31 cellular contexts compared by ENCODE assay signal in genomic region chr5:26519245-26519644, GRCh38.
"Had no signal": no experiment of that assay in that cellular context is flagged by ENCODE, and none has a peak within 500 bp of the region (broad histone marks: within the 10 kb centered on the region; RNA-seq: fewer than 3 reads in every experiment).

No MANE protein-coding gene starts in this region.

- H3K9me3 Mint-ChIP-seq: type B pancreatic cell had no signal

- DNase-seq: naive thymus-derived CD8-positive, alpha-beta T cell; occipital lobe; ovary; posterior cingulate gyrus; psoas muscle; right cardiac atrium; spleen; stimulated activated CD4-positive, alpha-beta T cell treated with anti-CD3 and anti-CD28 coated beads, Interleukin-12 subunit alpha, Interleukin-12 subunit beta, amount 100 ng/mL, for 4 hours; stimulated activated CD4-positive, alpha-beta T cell treated with anti-CD3 and anti-CD28 coated beads, Interleukin-1b, Interleukin-23, amount 100 ng/mL, for 48 hours; stimulated activated CD4-positive, alpha-beta T cell treated with anti-CD3 and anti-CD28 coated beads, Interleukin-4, amount 100 ng/mL, for 1 hour; stimulated activated CD4-positive, alpha-beta T cell treated with anti-CD3 and anti-CD28 coated beads, Interleukin-4, amount 100 ng/mL, for 4 hours; stimulated activated CD8-positive, alpha-beta memory T cell treated with anti-CD3 and anti-CD28 coated beads, Interleukin-4, amount 100 ng/mL, for 48 hours; stimulated activated naive CD4-positive, alpha-beta T cell; stimulated activated naive CD8-positive, alpha-beta T cell treated with anti-CD3 and anti-CD28 coated beads, Interleukin-15, amount 100 ng/mL, for 72 hours; stimulated activated naive CD8-positive, alpha-beta T cell treated with anti-CD3 and anti-CD28 coated beads, Interleukin-15, Interleukin-2, amounts not matched to agents 100 U/mL and 50 U/mL, for 24 hours; substantia nigra; testis; tibial artery; transverse colon; upper lobe of right lung; uterus had no signal

- H3K36me3 ChIP-seq: neural progenitor cell, ovary, spleen, suprapubic skin, tibial artery, transverse colon, upper lobe of right lung, uterus had no signal

- ATAC-seq: naive thymus-derived CD8-positive, alpha-beta T cell; natural killer cell treated with Interleukin-12 subunit alpha and Interleukin-12 subunit beta and Interleukin-15 and Interleukin-18, amount 100 ng/mL, for 72 hours; psoas muscle; right cardiac atrium; sciatic nerve; stimulated activated memory B cell treated with anti-CD40 and anti-IgM and Interleukin-4, amounts not matched to agents 10 μg/mL and 1 μg/mL and 100 μg/mL, for 72 hours; stimulated activated naive CD8-positive, alpha-beta T cell treated with anti-CD3 and anti-CD28 coated beads, Interleukin-15, amount 100 ng/mL, for 72 hours; stimulated activated naive CD8-positive, alpha-beta T cell treated with anti-CD3 and anti-CD28 coated beads, Interleukin-15, Interleukin-2, amounts not matched to agents 100 U/mL and 50 U/mL, for 24 hours; upper lobe of right lung had no signal

- H3K4me3 Mint-ChIP-seq: naive thymus-derived CD8-positive, alpha-beta T cell; natural killer cell treated with Interleukin-12 subunit alpha and Interleukin-12 subunit beta and Interleukin-15 and Interleukin-18, amount 100 ng/mL, for 72 hours; neural progenitor cell; stimulated activated memory B cell treated with anti-CD40 and anti-IgM and Interleukin-4, amounts not matched to agents 10 μg/mL and 1 μg/mL and 100 μg/mL, for 72 hours; stimulated activated naive CD8-positive, alpha-beta T cell treated with anti-CD3 and anti-CD28 coated beads, Interleukin-15, amount 100 ng/mL, for 72 hours; type B pancreatic cell had no signal

- H3K4me1 Mint-ChIP-seq: naive thymus-derived CD8-positive, alpha-beta T cell; stimulated activated memory B cell treated with anti-CD40 and anti-IgM and Interleukin-4, amounts not matched to agents 10 μg/mL and 1 μg/mL and 100 μg/mL, for 72 hours; stimulated activated naive CD8-positive, alpha-beta T cell treated with anti-CD3 and anti-CD28 coated beads, Interleukin-15, amount 100 ng/mL, for 72 hours had no signal

- H3K4me3 ChIP-seq: neural progenitor cell, ovary, psoas muscle, skin epidermis, smooth muscle cell, spleen, suprapubic skin, testis, tibial artery, transverse colon, upper lobe of right lung, uterus had no signal

- H3K9ac ChIP-seq: neural progenitor cell, parathyroid adenoma had no signal

- H3K4me2 ChIP-seq: smooth muscle cell had no signal

- H2AFZ ChIP-seq: neural progenitor cell, parathyroid adenoma had no signal

- H3K4me1 ChIP-seq: parathyroid adenoma, psoas muscle, spleen, suprapubic skin, testis, tibial artery, transverse colon, upper lobe of right lung, uterus had no signal

- H3K79me2 ChIP-seq: parathyroid adenoma had no signal

- H3K36me3 Mint-ChIP-seq: naive thymus-derived CD8-positive, alpha-beta T cell; natural killer cell treated with Interleukin-12 subunit alpha and Interleukin-12 subunit beta and Interleukin-15 and Interleukin-18, amount 100 ng/mL, for 72 hours; neural progenitor cell; stimulated activated memory B cell treated with anti-CD40 and anti-IgM and Interleukin-4, amounts not matched to agents 10 μg/mL and 1 μg/mL and 100 μg/mL, for 72 hours; type B pancreatic cell had no signal

- H3K27me3 Mint-ChIP-seq: naive thymus-derived CD8-positive, alpha-beta T cell; natural killer cell treated with Interleukin-12 subunit alpha and Interleukin-12 subunit beta and Interleukin-15 and Interleukin-18, amount 100 ng/mL, for 72 hours; progenitor cell of endocrine pancreas; stimulated activated memory B cell treated with anti-CD40 and anti-IgM and Interleukin-4, amounts not matched to agents 10 μg/mL and 1 μg/mL and 100 μg/mL, for 72 hours; stimulated activated naive CD8-positive, alpha-beta T cell treated with anti-CD3 and anti-CD28 coated beads, Interleukin-15, amount 100 ng/mL, for 72 hours; type B pancreatic cell had no signal

- H3K9me3 ChIP-seq: ovary, psoas muscle, suprapubic skin, testis, tibial artery, upper lobe of right lung, uterus had no signal

- H3K27ac Mint-ChIP-seq: naive thymus-derived CD8-positive, alpha-beta T cell; natural killer cell treated with Interleukin-12 subunit alpha and Interleukin-12 subunit beta and Interleukin-15 and Interleukin-18, amount 100 ng/mL, for 72 hours; neural progenitor cell; progenitor cell of endocrine pancreas; stimulated activated memory B cell treated with anti-CD40 and anti-IgM and Interleukin-4, amounts not matched to agents 10 μg/mL and 1 μg/mL and 100 μg/mL, for 72 hours; stimulated activated naive CD8-positive, alpha-beta T cell treated with anti-CD3 and anti-CD28 coated beads, Interleukin-15, amount 100 ng/mL, for 72 hours; type B pancreatic cell had no signal

- H3K27me3 ChIP-seq: neural progenitor cell, ovary, spleen, suprapubic skin, testis, tibial artery, transverse colon, upper lobe of right lung, uterus had no signal

- H3K27ac ChIP-seq: neural progenitor cell, ovary, parathyroid adenoma, psoas muscle, skin epidermis, spleen, suprapubic skin, testis, tibial artery, transverse colon, upper lobe of right lung, uterus had no signal
